8 cellular contexts compared by ENCODE assay signal in the genomic region with DNA sequence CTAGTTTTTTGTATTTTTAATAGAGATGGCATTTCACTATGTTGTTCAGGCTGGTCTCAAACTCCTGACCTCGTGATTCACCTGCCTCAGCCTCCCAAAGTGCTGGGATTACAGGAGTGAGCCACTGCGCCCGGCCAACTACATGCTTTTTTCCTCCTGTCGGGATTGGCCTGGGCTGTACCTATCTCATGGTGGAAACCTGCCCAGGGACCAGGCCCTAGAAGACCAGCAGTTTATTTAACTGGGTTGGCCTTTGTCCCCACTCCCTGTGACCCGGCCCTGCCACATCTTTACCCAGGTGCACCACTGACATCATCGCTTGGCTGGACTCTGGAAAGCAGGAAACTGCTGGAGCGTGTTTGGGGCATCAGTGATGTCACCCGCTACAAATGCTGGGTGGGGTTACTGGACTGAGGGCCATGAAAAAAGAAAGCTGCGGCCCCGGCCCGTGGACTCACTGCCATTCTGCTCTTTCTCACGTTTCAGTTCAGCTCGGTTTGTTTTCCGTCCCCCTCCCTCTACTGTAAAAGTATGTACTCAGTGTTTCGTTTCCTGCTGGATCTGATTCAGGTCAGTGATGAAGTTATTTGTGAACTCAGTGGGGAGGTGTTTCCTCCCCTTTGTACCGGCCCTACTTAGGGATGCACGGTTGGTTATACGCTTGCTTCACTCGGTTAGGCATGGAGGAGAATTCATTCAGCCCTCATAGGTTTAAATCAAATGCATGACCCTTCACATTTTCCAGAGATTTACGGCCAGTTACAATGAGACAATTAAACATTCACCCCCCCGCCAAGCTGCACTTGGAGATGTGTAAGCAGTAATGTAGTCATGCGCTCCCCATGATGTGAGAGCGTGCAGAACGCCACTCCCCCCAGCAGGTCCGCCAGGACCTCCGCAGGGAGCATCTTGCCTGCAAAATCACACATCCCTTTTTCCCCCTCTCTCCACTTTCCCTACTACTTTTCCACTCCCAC.
DNase-seq lines count a peak whose midpoint lies in the region; ATAC-seq, FAIRE-seq and TF ChIP-seq lines count a peak whose summit lies in the region.

No MANE protein-coding gene starts in this region.

- H3K4me1 Mint-ChIP-seq in CD4-positive, alpha-beta memory T cell: no peaks in the 10 kb centered on the region

- no peaks in the 10 kb centered on the region for H3K9me3 ChIP-seq in upper lobe of right lung
- no peaks in the 10 kb centered on the region for H3K9me3 ChIP-seq in CD4-positive, alpha-beta memory T cell (ENCODE audit: control insufficient read depth in 1 of 2, low read length in 2 of 2)

- no peak overlapping the region for H3K27ac Mint-ChIP-seq in CD4-positive, alpha-beta memory T cell

- intact Hi-C loops in upper lobe of right lung (cut with DNase I): no loop called here
- intact Hi-C loops in CD4-positive, alpha-beta memory T cell (cut with micrococcal nuclease): no loop called here

- no peak for TF ChIP-seq CTCF in upper lobe of right lung (IDR thresholded peaks at IDR 0.05)

- H3K4me3 Mint-ChIP-seq in CD4-positive, alpha-beta memory T cell: no peak overlapping the region

- POLR2A ChIA-PET in CD4-positive, alpha-beta memory T cell (lab: Charles Lee; ENCODE audit: partially characterized antibody): no interaction called here

- CTCF ChIA-PET in CD4-positive, alpha-beta memory T cell (lab: Charles Lee; ENCODE audit: partially characterized antibody): no interaction called here

- H3K27me3 ChIP-seq in upper lobe of right lung: no peaks in the 10 kb centered on the region
- H3K27me3 ChIP-seq in CD4-positive, alpha-beta memory T cell (ENCODE audit: insufficient read depth, low read length): no peaks in the 10 kb centered on the region

- H3K27ac ChIP-seq in upper lobe of right lung: peak overlapping the region; percentile 39
- no peak overlapping the region for H3K27ac ChIP-seq in CD4-positive, alpha-beta memory T cell (ENCODE audit: low read depth, low read length)

- peak; percentile 24 for ATAC-seq in upper lobe of right lung
- ATAC-seq in HG02973 (IDR thresholded peaks at IDR 0.05; ENCODE audit: unreplicated experiment): no peak
- ATAC-seq in HG02588 (IDR thresholded peaks at IDR 0.05; ENCODE audit: unreplicated experiment): no peak

- no peak overlapping the region for H3K4me3 ChIP-seq in upper lobe of right lung
- no peak overlapping the region for H3K4me3 ChIP-seq in CD4-positive, alpha-beta memory T cell (ENCODE audit: low read length in 2 of 2)

- H3K36me3 ChIP-seq in upper lobe of right lung: no peaks in the 10 kb centered on the region
- H3K36me3 ChIP-seq in CD4-positive, alpha-beta memory T cell (ENCODE audit: insufficient read depth, low read length): no peaks in the 10 kb centered on the region

- peaks cover 7% of the 10 kb centered on the region for H3K4me1 ChIP-seq in upper lobe of right lung
- no peaks in the 10 kb centered on the region for H3K4me1 ChIP-seq in CD4-positive, alpha-beta memory T cell (ENCODE audit: insufficient read depth, low read length)

- H3K36me3 Mint-ChIP-seq in CD4-positive, alpha-beta memory T cell: peaks cover 25 to 36% of the 10 kb centered on the region in 2 donors

- FAIRE-seq in GM19239 (lab: Jason Lieb, UNC): no peak

- DNase-seq in NCI-H1417 treated with DMSO at 0.1 percent for 48 hours (lab: John Stamatoyannopoulos, UW) (peak; percentile 71), astrocyte of the hippocampus (ENCODE audit: low read depth, low spot score) (peak; percentile 94), kidney tubule cell (ENCODE audit: low spot score) (peak; percentile 100), upper lobe of right lung (peak; percentile 67), GM19239 (ENCODE audit: insufficient read length, low spot score) (no peak)
- no peak for DNase-seq in CD4-positive, alpha-beta memory T cell

- peaks cover 0 to 3% (median under 1%) of the 10 kb centered on the region in 8 donors for H3K9me3 Mint-ChIP-seq in CD4-positive, alpha-beta memory T cell

- H3K27me3 Mint-ChIP-seq in CD4-positive, alpha-beta memory T cell: no peaks in the 10 kb centered on the region

Comparison
In these comparisons a context has a peak if more than half of its experiments do, and no peak if none do; other contexts are left out.
1. DNase-seq: peak in NCI-H1417 treated with DMSO at 0.1 percent for 48 hours (single experiment), astrocyte of the hippocampus (single experiment), kidney tubule cell (single experiment) and upper lobe of right lung (single experiment); none in GM19239 (single experiment) and CD4-positive, alpha-beta memory T cell (0 of 5).